Comparison of ENCODE assay signal across 29 cellular contexts in the genomic region with DNA sequence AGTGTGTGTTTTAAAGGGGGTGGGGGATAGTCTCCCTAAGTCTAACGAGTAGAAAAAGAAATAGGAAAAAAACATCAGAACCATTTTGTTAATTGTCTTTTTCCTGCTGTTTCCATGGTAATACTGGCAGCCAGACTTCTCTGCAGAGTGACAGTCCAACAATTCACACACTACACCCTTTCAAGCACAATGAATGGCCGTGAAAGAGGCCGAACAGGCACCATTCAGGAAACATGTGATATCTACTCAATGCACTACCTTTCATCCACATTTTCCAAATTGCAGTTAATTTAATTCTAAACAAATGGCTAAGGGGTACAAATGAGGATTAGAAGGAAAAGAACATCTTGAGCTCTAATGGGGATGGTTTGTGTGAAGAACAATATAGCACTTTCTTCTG.
DNase-seq lines count a peak whose midpoint lies in the region; TF ChIP-seq lines count a peak whose summit lies in the region.
"Had no signal": no experiment of that assay in that cellular context is flagged by ENCODE, and none has a peak within 500 bp of the region (broad histone marks: within the 10 kb centered on the region; RNA-seq: fewer than 3 reads in every experiment).

No MANE protein-coding gene starts in this region.

- no peak overlapping the region for H2AFZ ChIP-seq in osteoblast (ENCODE audit: low read length)

- H3K36me3 ChIP-seq in tibial artery (no peaks in the 10 kb centered on the region), osteoblast (ENCODE audit: insufficient read depth, low read length) (no peaks in the 10 kb centered on the region)
- H3K36me3 ChIP-seq: MG63, Peyer's patch, upper lobe of left lung had no signal

- intact Hi-C loops in tibial artery (cut with DNase I; ENCODE audit: low total_unique reads) = no loop called here

- no peaks in the 10 kb centered on the region for H3K9me3 ChIP-seq in tibial artery
- no peaks in the 10 kb centered on the region for H3K9me3 ChIP-seq in osteoblast (ENCODE audit: low read depth, low read length)
- H3K9me3 ChIP-seq: MG63, Peyer's patch, upper lobe of left lung had no signal

- H4K20me1 ChIP-seq in osteoblast (ENCODE audit: insufficient read depth, low read length) = no peaks in the 10 kb centered on the region

- H3K4me1 ChIP-seq in tibial artery = peaks cover 0 to 15% (median 8%) of the 10 kb centered on the region in 4 donors
- no peaks in the 10 kb centered on the region for H3K4me1 ChIP-seq in osteoblast (ENCODE audit: insufficient read depth, low read length)
- H3K4me1 ChIP-seq: Peyer's patch, upper lobe of left lung had no signal

- TF ChIP-seq CTCF in tibial artery (IDR thresholded peaks at IDR 0.05) (no peak), osteoblast (IDR thresholded peaks at IDR 0.05; ENCODE audit: extremely low read depth, low read depth, low read length) (no peak)

- DNase-seq in NCI-H1436 treated with DMSO at 0.1 percent for 48 hours (lab: John Stamatoyannopoulos, UW) (peak; percentile 21), NCI-H1436 (lab: John Stamatoyannopoulos, UW) (no peak), dermis microvascular lymphatic vessel endothelial cell (ENCODE audit: low read depth in 2 of 2) (peak; percentile 2 to 11), middle frontal gyrus (ENCODE audit: extremely low spot score, low spot score) (peak; percentile 46), superior temporal gyrus (ENCODE audit: extremely low spot score) (peak; percentile 78), tibial artery (no peak), osteoblast (ENCODE audit: insufficient read length, low spot score, missing footprints) (no peak)
- DNase-seq in activated CD4-positive, CD25-positive, alpha-beta regulatory T cell treated with anti-CD3 and anti-CD28 coated beads, Interleukin-2, amount 50 U/mL, for 72 hours = no peak
- DNase-seq: activated CD4-positive, alpha-beta T cell treated with anti-CD3 and anti-CD28 coated beads for 48 hours; activated effector memory CD4-positive, alpha-beta T cell treated with Interleukin-2 at 50 U/mL for 16 hours; Calu3; cortex of kidney; DND-41; effector memory CD8-positive, alpha-beta T cell; erythroblast; GF-D8; HCEC 1CT; kidney glomerular epithelial cell; MG63; NCI-H1105 treated with DMSO at 0.1 percent for 48 hours; NCI-H2029; NCI-H2227 treated with DMSO at 0.1 percent for 48 hours; NCI-H69; Peyer's patch; SHP77 treated with DMSO at 0.1 percent for 48 hours; upper lobe of left lung had no signal

- no peak overlapping the region for H3K4me2 ChIP-seq in osteoblast (ENCODE audit: insufficient read depth, low read length)
- H3K4me2 ChIP-seq: KMS-11 had no signal

- no peaks in the 10 kb centered on the region for H3K79me2 ChIP-seq in osteoblast (ENCODE audit: insufficient read depth, low read length)

- H3K27me3 ChIP-seq in tibial artery = no peaks in the 10 kb centered on the region
- H3K27me3 ChIP-seq in osteoblast (ENCODE audit: insufficient read depth, low read length) = no peaks in the 10 kb centered on the region
- H3K27me3 ChIP-seq: MG63, Peyer's patch, upper lobe of left lung had no signal

- H3K4me3 ChIP-seq in tibial artery (no peak overlapping the region), osteoblast (ENCODE audit: insufficient read depth, low read length) (no peak overlapping the region)
- H3K4me3 ChIP-seq: lung, MG63, Peyer's patch, upper lobe of left lung had no signal

- H3K27ac ChIP-seq in tibial artery = no peak overlapping the region
- no peak overlapping the region for H3K27ac ChIP-seq in osteoblast (ENCODE audit: low read depth, low read length)
- H3K27ac ChIP-seq: 22Rv1, KMS-11, Peyer's patch, upper lobe of left lung had no signal

Comparison
In these comparisons a context has a peak if more than half of its experiments do, and no peak if none do; other contexts are left out.
1. DNase-seq: peak in NCI-H1436 treated with DMSO at 0.1 percent for 48 hours (single experiment), dermis microvascular lymphatic vessel endothelial cell (2 of 2), middle frontal gyrus (single experiment) and superior temporal gyrus (single experiment); none in NCI-H1436 (single experiment), tibial artery (0 of 2), activated CD4-positive, CD25-positive, alpha-beta regulatory T cell treated with anti-CD3 and anti-CD28 coated beads, Interleukin-2, amount 50 U/mL, for 72 hours (single experiment) and osteoblast (single experiment).